ENCODE assay signal across 14 cellular contexts in genomic region chr2:42937171-42937875, GRCh38.
DNase-seq lines count a peak whose midpoint lies in the region; ATAC-seq and TF ChIP-seq lines count a peak whose summit lies in the region.
"Had no signal": no experiment of that assay in that cellular context is flagged by ENCODE, and none has a peak within 500 bp of the region (broad histone marks: within the 10 kb centered on the region; RNA-seq: fewer than 3 reads in every experiment).

No MANE protein-coding gene starts in this region.

- no peaks in the 10 kb centered on the region for H3K9me3 ChIP-seq in heart right ventricle
- H3K9me3 ChIP-seq in trophoblast cell (ENCODE audit: insufficient read depth, low read depth, low read length): no peaks in the 10 kb centered on the region
- no peaks in the 10 kb centered on the region for H3K9me3 ChIP-seq in PC-3 (ENCODE audit: low read length)

- POLR2A ChIA-PET in PC-3 (lab: Charles Lee; ENCODE audit: unreplicated experiment): no interaction called here

- no peaks in the 10 kb centered on the region for H3K9me2 ChIP-seq in PC-3 (replicated peaks; ENCODE audit: low read length)

- H2BK120ac ChIP-seq in trophoblast cell (ENCODE audit: insufficient read depth, low read length, poor library complexity): no peak overlapping the region

- H3K79me2 ChIP-seq in trophoblast cell (ENCODE audit: control insufficient read depth, insufficient read depth, low read length, poor library complexity) (no peaks in the 10 kb centered on the region), PC-3 (ENCODE audit: low read length) (no peaks in the 10 kb centered on the region)

- no peak overlapping the region for H3K23ac ChIP-seq in trophoblast cell (ENCODE audit: low read length)

- no peak overlapping the region for H3K4me3 ChIP-seq in heart right ventricle
- H3K4me3 ChIP-seq in trophoblast cell (ENCODE audit: low read depth, low read length): no peak overlapping the region
- no peak overlapping the region for H3K4me3 ChIP-seq in PC-3 (ENCODE audit: low read length)

- H4K12ac ChIP-seq in trophoblast cell (ENCODE audit: low read depth, low read length): no peak overlapping the region

- H3K4ac ChIP-seq in trophoblast cell (ENCODE audit: low read depth, low read length): no peak overlapping the region

- peak overlapping the region; percentile 12 for H3K14ac ChIP-seq in trophoblast cell (ENCODE audit: low read length)

- TF ChIP-seq CTCF in heart right ventricle (IDR thresholded peaks at IDR 0.05) (no peak), PC-3 (conservative IDR thresholded peaks at IDR 0.05; ENCODE audit: low read depth, low read length) (no peak)

- H2AFZ ChIP-seq in trophoblast cell (ENCODE audit: insufficient read depth, low read length, poor library complexity) (no peak overlapping the region), PC-3 (ENCODE audit: low read length) (no peak overlapping the region)

- ATAC-seq in heart right ventricle: peak in 7 of 8 donors; percentile 30 to 53 (median 36)
- ATAC-seq in HG03460 (IDR thresholded peaks at IDR 0.05; ENCODE audit: unreplicated experiment): no peak
- no peak for ATAC-seq in PC-3

- no peak overlapping the region for H2BK5ac ChIP-seq in trophoblast cell (ENCODE audit: low read depth, low read length, poor library complexity)

- CTCF ChIA-PET in PC-3 (lab: Charles Lee): no interaction called here

- BruUV-seq in PC-3 (replicated peaks; lab: Mats Ljungman, UMichigan): no TSS peak

- H3K18ac ChIP-seq in trophoblast cell (ENCODE audit: low read length): no peak overlapping the region

- no peak overlapping the region for H2BK12ac ChIP-seq in trophoblast cell (ENCODE audit: low read length)

- H4K8ac ChIP-seq in trophoblast cell (ENCODE audit: low read depth, low read length): no peak overlapping the region

- H4K20me1 ChIP-seq in PC-3 (ENCODE audit: low read length): no peaks in the 10 kb centered on the region

- H3K9ac ChIP-seq in trophoblast cell (ENCODE audit: low read length) (no peak overlapping the region), PC-3 (ENCODE audit: low read length) (no peak overlapping the region)

- H4K91ac ChIP-seq in trophoblast cell (ENCODE audit: low read depth, low read length): no peak overlapping the region

- DNase-seq in HPDE6-E6E7 (ENCODE audit: extremely low spot score) (peak; percentile 88), UCSD-AML1 (lab: John Stamatoyannopoulos, UW; ENCODE audit: unreplicated experiment) (peak; percentile 67), heart right ventricle (no peak), trophoblast cell (peak; percentile 25 to 32), PC-3 (no peak), COR-L47 (lab: John Stamatoyannopoulos, UW) (no peak)
- DNase-seq: activated CD4-positive, CD25-positive, alpha-beta regulatory T cell; dermis blood vessel endothelial cell; GOT3; NCI-H1417; NCI-H2227 treated with DMSO at 0.1 percent for 48 hours; stimulated activated CD4-positive, alpha-beta T cell treated with anti-CD3 and anti-CD28 coated beads, Interleukin-4, amount 100 ng/mL, for 4 hours; SW 1271 had no signal

- no peaks in the 10 kb centered on the region for H3F3A ChIP-seq in PC-3 (ENCODE audit: low read length, unreplicated experiment)

- peak overlapping the region in 8 of 10 donors; percentile 9 to 69 (median 29) for H3K27ac ChIP-seq in heart right ventricle
- H3K27ac ChIP-seq in trophoblast cell (ENCODE audit: low read depth, low read length): no peak overlapping the region
- no peak overlapping the region for H3K27ac ChIP-seq in PC-3 (ENCODE audit: low read length)

- intact Hi-C loops in heart right ventricle (cut with DNase I) (loop anchor here in 2 of 10 donors (5.0 to 10.0 kb wide), 2 partner anchors 73 to 110 kb away; no protein-coding TSS in a partner anchor), PC-3 (cut with micrococcal nuclease) (no loop called here)

- H3K27me3 ChIP-seq in heart right ventricle (no peaks in the 10 kb centered on the region), trophoblast cell (ENCODE audit: insufficient read depth, low read length) (no peaks in the 10 kb centered on the region), PC-3 (ENCODE audit: low read length) (no peaks in the 10 kb centered on the region)

- no peak overlapping the region for H2AK5ac ChIP-seq in trophoblast cell (ENCODE audit: low read length)

- H3K4me2 ChIP-seq in trophoblast cell (ENCODE audit: low read length): no peak overlapping the region
- no peak overlapping the region for H3K4me2 ChIP-seq in PC-3 (ENCODE audit: low read length)

- H3K4me1 ChIP-seq in heart right ventricle (peaks cover 4 to 77% (median 51%) of the 10 kb centered on the region in 9 donors), trophoblast cell (ENCODE audit: control insufficient read depth in 1 of 2, insufficient read depth in 2 of 2, low read length in 2 of 2) (peaks cover 9 to 21% of the 10 kb centered on the region in 2 experiments), PC-3 (ENCODE audit: insufficient read depth, low read length) (no peaks in the 10 kb centered on the region)

- 74 to 81% methylated on average over 16 of the region's 16 CpGs for WGBS in heart right ventricle, 2 donors
- WGBS in trophoblast cell (ENCODE audit: extremely low coverage, insufficient coverage, insufficient read length): no CpG with 5 or more reads among the region's 16 CpGs

- H3K79me1 ChIP-seq in trophoblast cell (ENCODE audit: low read length): peaks cover 1% of the 10 kb centered on the region

- H3K36me3 ChIP-seq in heart right ventricle (no peaks in the 10 kb centered on the region), trophoblast cell (ENCODE audit: control insufficient read depth in 1 of 2, insufficient read depth in 2 of 2, low read length in 2 of 2) (no peaks in the 10 kb centered on the region), PC-3 (ENCODE audit: low read depth, low read length) (no peaks in the 10 kb centered on the region)

Comparison
In these comparisons a context has a peak if more than half of its experiments do, and no peak if none do; other contexts are left out.
1. DNase-seq: peak in HPDE6-E6E7 (single experiment), UCSD-AML1 (single experiment) and trophoblast cell (2 of 2); none in heart right ventricle (0 of 2), PC-3 (single experiment) and COR-L47 (single experiment).
2. ATAC-seq: peak in heart right ventricle (7 of 8); none in HG03460 (single experiment) and PC-3 (single experiment).
3. H3K27ac ChIP-seq: peak in heart right ventricle (8 of 10); none in trophoblast cell (single experiment) and PC-3 (single experiment).